ENCODE assay signal across 2 cellular contexts in the genomic region with DNA sequence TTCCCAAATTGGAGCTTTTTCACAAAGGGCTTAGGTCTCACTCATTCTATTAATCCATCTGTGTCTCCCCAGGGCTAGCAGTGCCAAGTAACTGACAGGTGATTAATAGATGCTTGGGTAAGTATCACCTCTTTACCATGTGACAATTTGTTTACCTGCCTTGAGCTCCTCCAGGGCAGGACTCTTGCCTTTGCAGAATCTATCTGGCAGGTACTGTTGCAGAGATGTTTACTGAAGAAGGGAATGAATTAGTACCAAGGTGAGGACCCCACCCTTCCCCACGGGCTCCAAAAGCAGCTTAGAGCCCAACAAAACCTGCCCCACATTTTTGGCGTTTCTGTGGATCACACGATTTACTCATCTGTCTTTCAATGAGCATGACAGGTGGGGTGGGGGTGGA.
TF ChIP-seq lines count a peak whose summit lies in the region.

No MANE protein-coding gene starts in this region.

TF ChIP-seq in GM23338, 12 proteins besides CTCF, POLR2A, EP300 and RAD21 (continued from another document):
- TF ChIP-seq ZNF462 (CRISPR knock-in tag; IDR thresholded peaks at IDR 0.05) (no peak), NANOG (IDR thresholded peaks at IDR 0.05; ENCODE audit: borderline replicate concordance) (no peak), EZH2 (IDR thresholded peaks at IDR 0.05; ENCODE audit: low read depth, unreplicated experiment) (no peak), REST (IDR thresholded peaks at IDR 0.05; ENCODE audit: unreplicated experiment) (no peak), POLR2AphosphoS5 (IDR thresholded peaks at IDR 0.05; ENCODE audit: low read depth) (no peak), JUNB (IDR thresholded peaks at IDR 0.05; ENCODE audit: unreplicated experiment) (no peak), CREB1 (CRISPR knock-in tag; IDR thresholded peaks at IDR 0.05; ENCODE audit: low read depth) (no peak)
- TF ChIP-seq, protein P1, sequence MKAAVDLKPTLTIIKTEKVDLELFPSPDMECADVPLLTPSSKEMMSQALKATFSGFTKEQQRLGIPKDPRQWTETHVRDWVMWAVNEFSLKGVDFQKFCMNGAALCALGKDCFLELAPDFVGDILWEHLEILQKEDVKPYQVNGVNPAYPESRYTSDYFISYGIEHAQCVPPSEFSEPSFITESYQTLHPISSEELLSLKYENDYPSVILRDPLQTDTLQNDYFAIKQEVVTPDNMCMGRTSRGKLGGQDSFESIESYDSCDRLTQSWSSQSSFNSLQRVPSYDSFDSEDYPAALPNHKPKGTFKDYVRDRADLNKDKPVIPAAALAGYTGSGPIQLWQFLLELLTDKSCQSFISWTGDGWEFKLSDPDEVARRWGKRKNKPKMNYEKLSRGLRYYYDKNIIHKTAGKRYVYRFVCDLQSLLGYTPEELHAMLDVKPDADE (IDR thresholded peaks at IDR 0.05), result no peak
TF ChIP-seq in GM23338: peak in this region for 0.

TF ChIP-seq in WTC11, 78 proteins besides CTCF, POLR2A, EP300 and RAD21 (continued from another document):
- TF ChIP-seq, protein P2, sequence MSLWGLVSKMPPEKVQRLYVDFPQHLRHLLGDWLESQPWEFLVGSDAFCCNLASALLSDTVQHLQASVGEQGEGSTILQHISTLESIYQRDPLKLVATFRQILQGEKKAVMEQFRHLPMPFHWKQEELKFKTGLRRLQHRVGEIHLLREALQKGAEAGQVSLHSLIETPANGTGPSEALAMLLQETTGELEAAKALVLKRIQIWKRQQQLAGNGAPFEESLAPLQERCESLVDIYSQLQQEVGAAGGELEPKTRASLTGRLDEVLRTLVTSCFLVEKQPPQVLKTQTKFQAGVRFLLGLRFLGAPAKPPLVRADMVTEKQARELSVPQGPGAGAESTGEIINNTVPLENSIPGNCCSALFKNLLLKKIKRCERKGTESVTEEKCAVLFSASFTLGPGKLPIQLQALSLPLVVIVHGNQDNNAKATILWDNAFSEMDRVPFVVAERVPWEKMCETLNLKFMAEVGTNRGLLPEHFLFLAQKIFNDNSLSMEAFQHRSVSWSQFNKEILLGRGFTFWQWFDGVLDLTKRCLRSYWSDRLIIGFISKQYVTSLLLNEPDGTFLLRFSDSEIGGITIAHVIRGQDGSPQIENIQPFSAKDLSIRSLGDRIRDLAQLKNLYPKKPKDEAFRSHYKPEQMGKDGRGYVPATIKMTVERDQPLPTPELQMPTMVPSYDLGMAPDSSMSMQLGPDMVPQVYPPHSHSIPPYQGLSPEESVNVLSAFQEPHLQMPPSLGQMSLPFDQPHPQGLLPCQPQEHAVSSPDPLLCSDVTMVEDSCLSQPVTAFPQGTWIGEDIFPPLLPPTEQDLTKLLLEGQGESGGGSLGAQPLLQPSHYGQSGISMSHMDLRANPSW (CRISPR knock-in tag; conservative IDR thresholded peaks at IDR 0.05; ENCODE audit: low read depth), result no peak
- TF ChIP-seq RELA (CRISPR knock-in tag; IDR thresholded peaks at IDR 0.05; ENCODE audit: borderline replicate concordance) (no peak), GRHL2 (CRISPR knock-in tag; IDR thresholded peaks at IDR 0.05; ENCODE audit: insufficient replicate concordance, severe bottlenecking) (no peak), IRF2 (CRISPR knock-in tag; IDR thresholded peaks at IDR 0.05; ENCODE audit: borderline replicate concordance, low read depth) (no peak), NFE2L1 (CRISPR knock-in tag; IDR thresholded peaks at IDR 0.05) (no peak), JAZF1 (CRISPR knock-in tag; IDR thresholded peaks at IDR 0.05) (no peak)
- TF ChIP-seq, protein P3, sequence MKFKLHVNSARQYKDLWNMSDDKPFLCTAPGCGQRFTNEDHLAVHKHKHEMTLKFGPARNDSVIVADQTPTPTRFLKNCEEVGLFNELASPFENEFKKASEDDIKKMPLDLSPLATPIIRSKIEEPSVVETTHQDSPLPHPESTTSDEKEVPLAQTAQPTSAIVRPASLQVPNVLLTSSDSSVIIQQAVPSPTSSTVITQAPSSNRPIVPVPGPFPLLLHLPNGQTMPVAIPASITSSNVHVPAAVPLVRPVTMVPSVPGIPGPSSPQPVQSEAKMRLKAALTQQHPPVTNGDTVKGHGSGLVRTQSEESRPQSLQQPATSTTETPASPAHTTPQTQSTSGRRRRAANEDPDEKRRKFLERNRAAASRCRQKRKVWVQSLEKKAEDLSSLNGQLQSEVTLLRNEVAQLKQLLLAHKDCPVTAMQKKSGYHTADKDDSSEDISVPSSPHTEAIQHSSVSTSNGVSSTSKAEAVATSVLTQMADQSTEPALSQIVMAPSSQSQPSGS (CRISPR knock-in tag; IDR thresholded peaks at IDR 0.05; ENCODE audit: borderline replicate concordance, low read depth), result no peak
- TF ChIP-seq, protein P4, sequence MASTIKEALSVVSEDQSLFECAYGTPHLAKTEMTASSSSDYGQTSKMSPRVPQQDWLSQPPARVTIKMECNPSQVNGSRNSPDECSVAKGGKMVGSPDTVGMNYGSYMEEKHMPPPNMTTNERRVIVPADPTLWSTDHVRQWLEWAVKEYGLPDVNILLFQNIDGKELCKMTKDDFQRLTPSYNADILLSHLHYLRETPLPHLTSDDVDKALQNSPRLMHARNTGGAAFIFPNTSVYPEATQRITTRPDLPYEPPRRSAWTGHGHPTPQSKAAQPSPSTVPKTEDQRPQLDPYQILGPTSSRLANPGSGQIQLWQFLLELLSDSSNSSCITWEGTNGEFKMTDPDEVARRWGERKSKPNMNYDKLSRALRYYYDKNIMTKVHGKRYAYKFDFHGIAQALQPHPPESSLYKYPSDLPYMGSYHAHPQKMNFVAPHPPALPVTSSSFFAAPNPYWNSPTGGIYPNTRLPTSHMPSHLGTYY (CRISPR knock-in tag; IDR thresholded peaks at IDR 0.05), result no peak
TF ChIP-seq in WTC11: peak in this region for 0.
